In the genomic region with DNA sequence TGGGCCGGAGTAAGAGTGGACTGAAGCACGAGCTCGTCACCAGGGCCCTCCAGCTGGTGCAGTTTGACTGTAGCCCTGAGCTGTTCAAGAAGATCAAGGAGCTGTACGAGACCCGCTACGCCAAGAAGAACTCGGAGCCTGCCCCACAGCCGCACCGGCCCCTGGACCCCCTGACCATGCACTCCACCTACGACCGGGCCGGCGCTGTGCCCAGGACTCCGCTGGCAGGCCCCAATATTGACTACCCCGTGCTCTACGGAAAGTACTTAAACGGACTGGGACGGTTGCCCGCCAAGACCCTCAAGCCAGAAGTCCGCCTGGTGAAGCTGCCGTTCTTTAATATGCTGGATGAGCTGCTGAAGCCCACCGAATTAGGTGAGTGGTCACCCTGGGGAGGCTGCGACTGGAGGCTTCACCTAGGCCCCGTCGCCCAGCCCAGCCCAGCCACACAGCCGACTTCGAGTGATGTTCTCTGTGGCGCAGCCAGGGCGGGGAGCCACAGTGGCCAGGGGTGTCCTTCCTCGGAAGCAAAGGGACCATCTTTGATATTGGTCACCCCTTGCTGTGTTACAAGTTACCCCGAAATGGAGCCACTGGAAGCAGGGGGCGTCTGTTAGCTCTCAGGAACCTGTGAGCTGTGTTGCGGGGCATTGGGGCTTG, we compare ENCODE assay signal across 28 cellular contexts. TPM values are rescaled to one million over a fixed set of nuclear protein-coding genes. Genes with fewer than 3 reads are reported as not detected.
DNase-seq lines count a peak whose midpoint lies in the region; ATAC-seq, FAIRE-seq and TF ChIP-seq lines count a peak whose summit lies in the region.
"Had no signal": no experiment of that assay in that cellular context is flagged by ENCODE, and none has a peak within 500 bp of the region (broad histone marks: within the 10 kb centered on the region; RNA-seq: fewer than 3 reads in every experiment).

No MANE protein-coding gene starts in this region.

- H3K36me3 Mint-ChIP-seq in CD4-positive, alpha-beta T cell (ENCODE audit: low read depth): peaks cover 26% of the 10 kb centered on the region
- H3K36me3 Mint-ChIP-seq in neural progenitor cell: peaks cover 6% of the 10 kb centered on the region
- H3K36me3 Mint-ChIP-seq: naive thymus-derived CD4-positive, alpha-beta T cell had no signal

- no peaks in the 10 kb centered on the region for H3K9me3 ChIP-seq in CD4-positive, alpha-beta T cell (ENCODE audit: control insufficient read depth, low read length)
- H3K9me3 ChIP-seq in K562 (replicated peaks; ENCODE audit: control insufficient read depth, insufficient read depth, low read depth, low read length) (no peaks in the 10 kb centered on the region), skeletal muscle tissue (ENCODE audit: control insufficient read depth in 3 of 3, low read length in 3 of 3) (no peaks in the 10 kb centered on the region), neural progenitor cell (ENCODE audit: low read depth) (no peaks in the 10 kb centered on the region), tibial artery (no peaks in the 10 kb centered on the region)
- H3K9me3 ChIP-seq: BE2C had no signal

- BruUV-seq in K562 (replicated peaks; lab: Mats Ljungman, UMichigan): no TSS peak

- TF ChIP-seq RAD21 in K562 (CRISPR knock-in tag; conservative IDR thresholded peaks at IDR 0.05 in 1 of 2, IDR thresholded peaks at IDR 0.05 in 1 of 2): no peak

- TF ChIP-seq CTCF in CD4-positive, alpha-beta T cell (IDR thresholded peaks at IDR 0.05): no peak
- no peak for TF ChIP-seq CTCF in K562 (IDR thresholded peaks at IDR 0.05 in 2 of 3, conservative IDR thresholded peaks at IDR 0.05 in 1 of 3; ENCODE audit: insufficient read depth in 2 of 3, low read depth in 1 of 3, low read length in 3 of 3)
- no peak for TF ChIP-seq CTCF in neural progenitor cell (IDR thresholded peaks at IDR 0.05)
- no peak for TF ChIP-seq CTCF in tibial artery (IDR thresholded peaks at IDR 0.05)

- H3K9me1 ChIP-seq in K562 (ENCODE audit: control insufficient read depth, insufficient read depth, low read length): no peaks in the 10 kb centered on the region

- no peaks in the 10 kb centered on the region for H3F3A ChIP-seq in neural progenitor cell (ENCODE audit: low read depth)

- H4K20me1 ChIP-seq in K562 (replicated peaks; ENCODE audit: control insufficient read depth, insufficient read depth, low read length) (peaks cover 43% of the 10 kb centered on the region), neural progenitor cell (ENCODE audit: low read depth) (peaks cover 83% of the 10 kb centered on the region)

- in situ Hi-C loops in K562 (cut with MboI): no loop called here

- H3K4me2 ChIP-seq in K562 (ENCODE audit: insufficient read depth, low read length): no peak overlapping the region
- H3K4me2 ChIP-seq in neural progenitor cell: no peak overlapping the region

- FAIRE-seq in K562 (lab: Jason Lieb, UNC): no peak
- FAIRE-seq: endothelial cell of umbilical vein, GM12878, H54 had no signal

- DNase-seq in CD4-positive, alpha-beta T cell: no peak
- DNase-seq in K562 (ENCODE audit: extremely low read depth in 1 of 4, low spot score in 3 of 4) (no peak), left lobe of liver (ENCODE audit: low spot score) (peak; percentile 45), neural progenitor cell (ENCODE audit: low spot score) (no peak), tibial artery (no peak)
- DNase-seq: activated CD4-positive, alpha-beta T cell treated with anti-CD3 and anti-CD28 coated beads, Interleukin-2, amount 10 ng/mL, durations not matched to agents 24 days and 14 days; activated naive CD4-positive, alpha-beta T cell treated with Interleukin-2 at 50 U/mL for 16 hours; activated T-cell treated with anti-CD3 and anti-CD28 coated beads, Interleukin-2, amount 50 U/mL, for 72 hours; BE2C; DND-41; glutamatergic neuron; kidney glomerular epithelial cell; mesenchymal stem cell; naive thymus-derived CD4-positive, alpha-beta T cell; NCI-H1105; NCI-H226; right cardiac atrium; stimulated activated CD4-positive, alpha-beta T cell treated with anti-CD3 and anti-CD28 coated beads, Interleukin-4, amount 100 ng/mL, for 4 hours; stimulated activated naive CD4-positive, alpha-beta T cell treated with Interleukin-2 at 50 U/mL for 16 hours; trophoblast cell had no signal

- no peak overlapping the region for H2AFZ ChIP-seq in K562 (ENCODE audit: low read depth, low read length)
- H2AFZ ChIP-seq in neural progenitor cell (replicated peaks): no peak overlapping the region

- H3K27ac ChIP-seq in CD4-positive, alpha-beta T cell (ENCODE audit: low read depth, low read length): no peak overlapping the region
- no peak overlapping the region for H3K27ac ChIP-seq in K562 (ENCODE audit: extremely low read depth, low read depth, low read length)
- peak overlapping the region; percentile 72 for H3K27ac ChIP-seq in skeletal muscle tissue (ENCODE audit: low read depth, low read length)
- H3K27ac ChIP-seq in neural progenitor cell: no peak overlapping the region
- H3K27ac ChIP-seq in tibial artery: no peak overlapping the region
- H3K27ac ChIP-seq: HL-60 had no signal

- ATAC-seq in CD4-positive, alpha-beta T cell (ENCODE audit: poor library complexity): no peak
- ATAC-seq in K562 (no peak), left lobe of liver (no peak), HG03521 (IDR thresholded peaks at IDR 0.05; ENCODE audit: unreplicated experiment) (no peak), HG02840 (IDR thresholded peaks at IDR 0.05; ENCODE audit: low FRiP score, unreplicated experiment) (no peak)
- ATAC-seq: activated T-cell treated with anti-CD3 and anti-CD28 coated beads, Interleukin-2, amount 50 U/mL, for 72 hours; GM12878; naive thymus-derived CD4-positive, alpha-beta T cell; right cardiac atrium had no signal

- H3K4me3 ChIP-seq in K562 (no peak overlapping the region), skeletal muscle tissue (ENCODE audit: low read length in 3 of 3) (no peak overlapping the region), neural progenitor cell (no peak overlapping the region), tibial artery (no peak overlapping the region)
- H3K4me3 ChIP-seq: GM12878 had no signal

- POLR2A ChIA-PET in CD4-positive, alpha-beta T cell (lab: Charles Lee): no interaction called here
- POLR2A ChIA-PET in K562 (lab: Yijun Ruan, JAX): interaction anchor here (0.5 kb wide), 1 partner anchor 280 kb away, joined by 3 read pairs; no protein-coding TSS in a partner anchor

- TF ChIP-seq EP300 in K562 (IDR thresholded peaks at IDR 0.05; ENCODE audit: low read length): no peak

- H3K79me2 ChIP-seq in K562 (ENCODE audit: control insufficient read depth, insufficient read depth, low read length) (peaks cover 46% of the 10 kb centered on the region), neural progenitor cell (ENCODE audit: low read depth) (peaks cover 90% of the 10 kb centered on the region)

- TF ChIP-seq POLR2A in K562 (conservative IDR thresholded peaks at IDR 0.05): no peak

- WGBS in K562 (ENCODE audit: insufficient coverage, low coverage, missing lambda C conversion rate): 91% methylated on average over 26 of the region's 33 CpGs

- H3K4me3 Mint-ChIP-seq in CD4-positive, alpha-beta T cell: peak overlapping the region; percentile 58
- H3K4me3 Mint-ChIP-seq in neural progenitor cell: no peak overlapping the region
- H3K4me3 Mint-ChIP-seq: activated CD4-positive, alpha-beta T cell treated with anti-CD3 and anti-CD28 coated beads, Interleukin-2, amount 10 ng/mL, durations not matched to agents 24 days and 14 days; activated T-cell treated with anti-CD3 and anti-CD28 coated beads, Interleukin-2, amount 50 U/mL, for 72 hours; dendritic cell treated with granulocyte-macrophage colony-stimulating factor and Interleukin-4, amounts not matched to agents 40 ng/mL and 50 ng/mL, for 4 days had no signal

- H3K36me3 ChIP-seq in K562 (ENCODE audit: control insufficient read depth, insufficient read depth, low read length) (peaks cover 61% of the 10 kb centered on the region; the same call in 1 of the 3 replicates), skeletal muscle tissue (ENCODE audit: control insufficient read depth in 3 of 3, insufficient read depth in 3 of 3, low read length in 3 of 3) (peaks cover 18 to 21% (median 19%) of the 10 kb centered on the region in 3 donors), neural progenitor cell (no peaks in the 10 kb centered on the region), tibial artery (peaks cover 12 to 41% (median 24%) of the 10 kb centered on the region in 3 donors)

- H3K27me3 ChIP-seq in CD4-positive, alpha-beta T cell (ENCODE audit: control insufficient read depth, insufficient read depth, low read length): no peaks in the 10 kb centered on the region
- H3K27me3 ChIP-seq in K562 (ENCODE audit: control insufficient read depth in 2 of 2, insufficient read depth in 2 of 2, low read length in 2 of 2) (no peaks in the 10 kb centered on the region), skeletal muscle tissue (ENCODE audit: control insufficient read depth in 3 of 3, insufficient read depth in 3 of 3, low read length in 3 of 3) (no peaks in the 10 kb centered on the region), neural progenitor cell (no peaks in the 10 kb centered on the region), tibial artery (no peaks in the 10 kb centered on the region)
- H3K27me3 ChIP-seq: BE2C had no signal

- peaks cover 25% of the 10 kb centered on the region for H3K4me1 Mint-ChIP-seq in CD4-positive, alpha-beta T cell (ENCODE audit: low read depth)
- H3K4me1 Mint-ChIP-seq in neural progenitor cell: peaks cover 20% of the 10 kb centered on the region

- CTCF ChIA-PET in CD4-positive, alpha-beta T cell (lab: Charles Lee): no interaction called here
- CTCF ChIA-PET in K562 (lab: Yijun Ruan, JAX; ENCODE audit: low intra/inter-chr PET ratio): no interaction called here

- no peak overlapping the region for H3K27ac Mint-ChIP-seq in CD4-positive, alpha-beta T cell
- no peak overlapping the region for H3K27ac Mint-ChIP-seq in neural progenitor cell
- H3K27ac Mint-ChIP-seq: activated CD4-positive, alpha-beta T cell treated with anti-CD3 and anti-CD28 coated beads, Interleukin-2, amount 10 ng/mL, durations not matched to agents 24 days and 14 days; activated T-cell treated with anti-CD3 and anti-CD28 coated beads, Interleukin-2, amount 50 U/mL, for 72 hours; dendritic cell treated with granulocyte-macrophage colony-stimulating factor and Interleukin-4, amounts not matched to agents 40 ng/mL and 50 ng/mL, for 4 days had no signal

- H3K4me1 ChIP-seq in K562 (replicated peaks in 1 of 2; ENCODE audit: control insufficient read depth in 2 of 2, insufficient read depth in 2 of 2, low read length in 2 of 2): peaks cover 11 to 77% of the 10 kb centered on the region in 2 experiments; a peak in 4 of 5 replicates
- peaks cover 66 to 87% (median 80%) of the 10 kb centered on the region in 3 donors for H3K4me1 ChIP-seq in skeletal muscle tissue (ENCODE audit: control insufficient read depth in 3 of 3, insufficient read depth in 3 of 3, low read length in 3 of 3)
- peaks cover 13% of the 10 kb centered on the region for H3K4me1 ChIP-seq in neural progenitor cell
- peaks cover 0 to 74% (median 55%) of the 10 kb centered on the region in 4 donors for H3K4me1 ChIP-seq in tibial artery

- H3K9ac ChIP-seq in K562 (ENCODE audit: insufficient read depth in 1 of 2, low read depth in 2 of 2, low read length in 2 of 2): peak overlapping the region in 1 of 2 experiments; percentile 66; a peak in 1 of 4 replicates
- peak overlapping the region in 2 of 3 donors; percentile 41 to 59 for H3K9ac ChIP-seq in skeletal muscle tissue (ENCODE audit: low read depth in 1 of 3, low read length in 3 of 3)
- no peak overlapping the region for H3K9ac ChIP-seq in neural progenitor cell

- intact Hi-C loops in CD4-positive, alpha-beta T cell (cut with DNase I, micrococcal nuclease): no loop called here
- intact Hi-C loops in K562 (cut with micrococcal nuclease): no loop called here
- intact Hi-C loops in tibial artery (cut with DNase I; ENCODE audit: low total_unique reads): no loop called here

- no peaks in the 10 kb centered on the region for H3K27me3 Mint-ChIP-seq in CD4-positive, alpha-beta T cell
- H3K27me3 Mint-ChIP-seq in neural progenitor cell (ENCODE audit: insufficient read depth, low read depth): peaks cover 10% of the 10 kb centered on the region
- H3K27me3 Mint-ChIP-seq: activated CD4-positive, alpha-beta T cell treated with anti-CD3 and anti-CD28 coated beads, Interleukin-2, amount 10 ng/mL, durations not matched to agents 24 days and 14 days; dendritic cell treated with granulocyte-macrophage colony-stimulating factor and Interleukin-4, amounts not matched to agents 40 ng/mL and 50 ng/mL, for 4 days; naive thymus-derived CD4-positive, alpha-beta T cell had no signal

- no peaks in the 10 kb centered on the region for H3K9me3 Mint-ChIP-seq in CD4-positive, alpha-beta T cell
- no peaks in the 10 kb centered on the region for H3K9me3 Mint-ChIP-seq in neural progenitor cell
- H3K9me3 Mint-ChIP-seq: activated CD4-positive, alpha-beta T cell treated with anti-CD3 and anti-CD28 coated beads, Interleukin-2, amount 10 ng/mL, durations not matched to agents 24 days and 14 days; activated T-cell treated with anti-CD3 and anti-CD28 coated beads, Interleukin-2, amount 50 U/mL, for 72 hours; dendritic cell treated with granulocyte-macrophage colony-stimulating factor and Interleukin-4, amounts not matched to agents 40 ng/mL and 50 ng/mL, for 4 days had no signal

RNA-seq across cellular contexts. Expression of a gene that starts 5.6 kb away (rescaled TPM):
- 10 to 100 TPM; 14.5 to 16.5 TPM for total RNA-seq in CD4-positive, alpha-beta T cell
- total RNA-seq in K562 (2011; cell fraction: chromatin; rRNA removed; ENCODE audit: low replicate concordance): 19.4 and 56.5 TPM in 2 replicates
- 36.9 and 39.3 TPM in 2 replicates for total RNA-seq in K562 (2011; cell fraction: nucleolus; rRNA removed)
- total RNA-seq in K562 (2011; cell fraction: nucleoplasm; rRNA removed): 20.4 and 20.9 TPM in 2 replicates
- total RNA-seq in K562 (2014; rRNA removed) (21.9 and 26.4 TPM in 2 replicates), K562 (2014; rRNA removed; fragmentation: Illumina TruSeq; extraction: Trizol) (5.3 and 7.3 TPM in 2 replicates), K562 (2015; rRNA removed; fragmentation: Illumina TruSeq; extraction: Trizol) (14.3 and 14.4 TPM in 2 replicates), K562 (2021) (24.9 and 34.9 TPM in 2 replicates), left lobe of liver (13.6 TPM), skeletal muscle tissue (19.3 TPM), neural progenitor cell (ENCODE audit: low replicate concordance) (17.0 and 34.1 TPM in 2 replicates)
- polyA plus RNA-seq in K562 (2011; rRNA removed) (6.7 and 7.1 TPM in 2 replicates), K562 (2014; fragmentation: Illumina TruSeq; extraction: Trizol) (14.5 and 23.3 TPM in 2 replicates), K562 (2014; fragmentation: Nextera tagmentation; extraction: Ambion mirVana) (under 1 TPM; 0.27 TPM), K562 (2014; rRNA removed) (14.8 and 19.9 TPM in 2 replicates)
- 7.4 and 15.5 TPM in 2 replicates for polyA plus RNA-seq in K562 (2011; cell fraction: cytosol; rRNA removed)
- polyA plus RNA-seq in K562 (2011; cell fraction: nucleus; rRNA removed): 11.2 and 22.2 TPM in 2 replicates
- polyA plus RNA-seq in K562 (2012): 23.1 and 44.7 TPM in 2 replicates
- polyA minus RNA-seq in K562 (2011; rRNA and poly(A)+ RNA removed): 4.6 and 5.3 TPM in 2 replicates
- 14.9 and 18.8 TPM in 2 replicates for polyA minus RNA-seq in K562 (2011; cell fraction: cytosol; rRNA and poly(A)+ RNA removed)
- polyA minus RNA-seq in K562 (2011; cell fraction: nucleus; rRNA and poly(A)+ RNA removed): 21.3 and 22.4 TPM in 2 replicates

RNA-seq across cellular contexts. Expression of a gene that starts 27.8 kb away (rescaled TPM):
- 1,000 to 10,000 TPM; 2,756 to 2,866 TPM for total RNA-seq in CD4-positive, alpha-beta T cell
- total RNA-seq in K562 (2011; cell fraction: chromatin; rRNA removed; ENCODE audit: low replicate concordance): 411 and 869 TPM in 2 replicates
- 851 and 883 TPM in 2 replicates for total RNA-seq in K562 (2011; cell fraction: nucleolus; rRNA removed)
- total RNA-seq in K562 (2011; cell fraction: nucleoplasm; rRNA removed): 585 and 614 TPM in 2 replicates
- total RNA-seq in K562 (2014; rRNA removed) (1,752 and 1,953 TPM in 2 replicates), K562 (2014; rRNA removed; fragmentation: Illumina TruSeq; extraction: Trizol) (1,453 and 1,647 TPM in 2 replicates), K562 (2015; rRNA removed; fragmentation: Illumina TruSeq; extraction: Trizol) (1,387 and 1,494 TPM in 2 replicates), K562 (2021) (2,825 and 3,003 TPM in 2 replicates), left lobe of liver (1,272 TPM), skeletal muscle tissue (4,276 TPM), neural progenitor cell (ENCODE audit: low replicate concordance) (1,288 and 2,841 TPM in 2 replicates)
- polyA plus RNA-seq in K562 (2011; rRNA removed) (1,026 and 1,305 TPM in 2 replicates), K562 (2014; fragmentation: Illumina TruSeq; extraction: Trizol) (1,501 and 2,376 TPM in 2 replicates), K562 (2014; fragmentation: Nextera tagmentation; extraction: Ambion mirVana) (100 to 1,000 TPM; 372 to 422 TPM), K562 (2014; rRNA removed) (1,067 and 1,158 TPM in 2 replicates)
- polyA plus RNA-seq in K562 (2011; cell fraction: cytosol; rRNA removed): 1,502 and 1,797 TPM in 2 replicates
- 696 and 770 TPM in 2 replicates for polyA plus RNA-seq in K562 (2011; cell fraction: nucleus; rRNA removed)
- 3,305 and 4,013 TPM in 2 replicates for polyA plus RNA-seq in K562 (2012)
- 1,191 and 1,209 TPM in 2 replicates for polyA minus RNA-seq in K562 (2011; rRNA and poly(A)+ RNA removed)
- 1,563 and 2,307 TPM in 2 replicates for polyA minus RNA-seq in K562 (2011; cell fraction: cytosol; rRNA and poly(A)+ RNA removed)
- 434 and 599 TPM in 2 replicates for polyA minus RNA-seq in K562 (2011; cell fraction: nucleus; rRNA and poly(A)+ RNA removed)

RNA-seq across cellular contexts. Expression of a gene that starts 42.2 kb away (rescaled TPM):
- 10 to 100 TPM; 21.1 to 22.9 TPM for total RNA-seq in CD4-positive, alpha-beta T cell
- 39.7 and 130 TPM in 2 replicates for total RNA-seq in K562 (2011; cell fraction: chromatin; rRNA removed; ENCODE audit: low replicate concordance)
- total RNA-seq in K562 (2011; cell fraction: nucleolus; rRNA removed): 64.5 and 77.9 TPM in 2 replicates
- 43.5 and 49.6 TPM in 2 replicates for total RNA-seq in K562 (2011; cell fraction: nucleoplasm; rRNA removed)
- total RNA-seq in K562 (2014; rRNA removed): 60.1 and 62.7 TPM in 2 replicates
- 4.4 and 9.2 TPM in 2 replicates for total RNA-seq in K562 (2014; rRNA removed; fragmentation: Illumina TruSeq; extraction: Trizol)
- 25.0 and 26.2 TPM in 2 replicates for total RNA-seq in K562 (2015; rRNA removed; fragmentation: Illumina TruSeq; extraction: Trizol)
- 39.2 and 54.1 TPM in 2 replicates for total RNA-seq in K562 (2021)
- polyA plus RNA-seq in K562 (2011; rRNA removed): 24.0 and 29.4 TPM in 2 replicates
- 31.0 and 40.6 TPM in 2 replicates for polyA plus RNA-seq in K562 (2011; cell fraction: cytosol; rRNA removed)
- polyA plus RNA-seq in K562 (2011; cell fraction: nucleus; rRNA removed): 67.8 and 75.4 TPM in 2 replicates
- polyA plus RNA-seq in K562 (2012): 39.9 and 60.2 TPM in 2 replicates
- 29.4 and 45.3 TPM in 2 replicates for polyA plus RNA-seq in K562 (2014; fragmentation: Illumina TruSeq; extraction: Trizol)
- polyA plus RNA-seq in K562 (2014; fragmentation: Nextera tagmentation; extraction: Ambion mirVana): under 1 TPM; 0.14 to 0.21 TPM
- 59.6 and 63.4 TPM in 2 replicates for polyA plus RNA-seq in K562 (2014; rRNA removed)
- 10.9 and 17.4 TPM in 2 replicates for polyA minus RNA-seq in K562 (2011; rRNA and poly(A)+ RNA removed)
- polyA minus RNA-seq in K562 (2011; cell fraction: cytosol; rRNA and poly(A)+ RNA removed): 21.4 and 25.5 TPM in 2 replicates
- 18.0 and 24.4 TPM in 2 replicates for polyA minus RNA-seq in K562 (2011; cell fraction: nucleus; rRNA and poly(A)+ RNA removed)
- 20.4 TPM for total RNA-seq in left lobe of liver
- 63.7 TPM for total RNA-seq in skeletal muscle tissue
- 33.7 and 96.6 TPM in 2 replicates for total RNA-seq in neural progenitor cell (ENCODE audit: low replicate concordance)

RNA-seq across cellular contexts. Expression of a gene that starts 53.6 kb away (rescaled TPM):
- 10 to 100 TPM; 44.2 to 47.2 TPM for total RNA-seq in CD4-positive, alpha-beta T cell
- total RNA-seq in K562 (2011; cell fraction: chromatin; rRNA removed; ENCODE audit: low replicate concordance): 5.4 and 20.2 TPM in 2 replicates
- total RNA-seq in K562 (2011; cell fraction: nucleolus; rRNA removed): 10.5 and 12.0 TPM in 2 replicates
- 5.3 and 7.3 TPM in 2 replicates for total RNA-seq in K562 (2011; cell fraction: nucleoplasm; rRNA removed)
- 10.2 and 13.8 TPM in 2 replicates for total RNA-seq in K562 (2014; rRNA removed)
- 1.6 and 1.8 TPM in 2 replicates for total RNA-seq in K562 (2014; rRNA removed; fragmentation: Illumina TruSeq; extraction: Trizol)
- total RNA-seq in K562 (2015; rRNA removed; fragmentation: Illumina TruSeq; extraction: Trizol): 4.6 and 4.8 TPM in 2 replicates
- 32.7 and 34.0 TPM in 2 replicates for total RNA-seq in K562 (2021)
- polyA plus RNA-seq in K562 (2011; rRNA removed): 2.0 and 2.4 TPM in 2 replicates
- 2.8 and 11.2 TPM in 2 replicates for polyA plus RNA-seq in K562 (2011; cell fraction: cytosol; rRNA removed)
- polyA plus RNA-seq in K562 (2011; cell fraction: nucleus; rRNA removed): 7.4 and 18.4 TPM in 2 replicates
- 8.9 and 10.8 TPM in 2 replicates for polyA plus RNA-seq in K562 (2012)
- polyA plus RNA-seq in K562 (2014; fragmentation: Illumina TruSeq; extraction: Trizol): 6.3 and 8.3 TPM in 2 replicates
- polyA plus RNA-seq in K562 (2014; fragmentation: Nextera tagmentation; extraction: Ambion mirVana): under 1 TPM; 0.11 to 0.27 TPM
- 10.8 and 11.6 TPM in 2 replicates for polyA plus RNA-seq in K562 (2014; rRNA removed)
- 1.3 and 1.7 TPM in 2 replicates for polyA minus RNA-seq in K562 (2011; rRNA and poly(A)+ RNA removed)
- 14.2 and 20.6 TPM in 2 replicates for polyA minus RNA-seq in K562 (2011; cell fraction: cytosol; rRNA and poly(A)+ RNA removed)
- 5.4 and 5.8 TPM in 2 replicates for polyA minus RNA-seq in K562 (2011; cell fraction: nucleus; rRNA and poly(A)+ RNA removed)
- 33.3 TPM for total RNA-seq in left lobe of liver
- 4.2 TPM for total RNA-seq in skeletal muscle tissue
- total RNA-seq in neural progenitor cell (ENCODE audit: low replicate concordance): 4.0 and 10.0 TPM in 2 replicates
